13 cellular contexts compared by ENCODE assay signal in genomic region chr7:74312418-74313021, GRCh38. TPM values are rescaled to one million over a fixed set of nuclear protein-coding genes. Genes with fewer than 3 reads are reported as not detected.
DNase-seq lines count a peak whose midpoint lies in the region; TF ChIP-seq lines count a peak whose summit lies in the region.
"Had no signal": no experiment of that assay in that cellular context is flagged by ENCODE, and none has a peak within 500 bp of the region (broad histone marks: within the 10 kb centered on the region; RNA-seq: fewer than 3 reads in every experiment).

No MANE protein-coding gene starts in this region.

- no peak overlapping the region for H2BK120ac ChIP-seq in neuronal stem cell (ENCODE audit: low read depth, low read length)

- TF ChIP-seq CTCF in osteoblast (IDR thresholded peaks at IDR 0.05; ENCODE audit: extremely low read depth, low read depth, low read length), result no peak
- TF ChIP-seq CTCF in mesothelial cell of epicardium (IDR thresholded peaks at IDR 0.05; ENCODE audit: unreplicated experiment), result no peak

- H3K27me3 Mint-ChIP-seq in mesothelial cell of epicardium (ENCODE audit: low read depth), result no peaks in the 10 kb centered on the region

- H3K27ac ChIP-seq in osteoblast (ENCODE audit: low read depth, low read length) (no peak overlapping the region), neuronal stem cell (replicated peaks; ENCODE audit: low read length) (no peak overlapping the region)
- H3K27ac ChIP-seq: testis had no signal

- no peak overlapping the region for H3K18ac ChIP-seq in neuronal stem cell (ENCODE audit: low read length)

- H3K4me3 ChIP-seq in osteoblast (ENCODE audit: insufficient read depth, low read length), result no peak overlapping the region
- no peak overlapping the region for H3K4me3 ChIP-seq in neuronal stem cell (ENCODE audit: low read length in 2 of 2)
- H3K4me3 ChIP-seq: testis had no signal

- no peak overlapping the region for H2AK5ac ChIP-seq in neuronal stem cell (ENCODE audit: low read depth, low read length)

- H3K9me3 Mint-ChIP-seq in mesothelial cell of epicardium, result no peaks in the 10 kb centered on the region

- no peak overlapping the region for H3K4me2 ChIP-seq in osteoblast (ENCODE audit: insufficient read depth, low read length)
- H3K4me2 ChIP-seq in neuronal stem cell (ENCODE audit: insufficient read depth, low read length, poor library complexity, severe bottlenecking), result no peak overlapping the region

- DNase-seq in DMS53 (lab: John Stamatoyannopoulos, UW), result peak; percentile 35
- DNase-seq in DMS53 treated with DMSO at 0.1 percent for 48 hours (lab: John Stamatoyannopoulos, UW; ENCODE audit: unreplicated experiment), result no peak
- peak; percentile 83 for DNase-seq in NCI-H226
- DNase-seq in T47D (ENCODE audit: low read depth in 1 of 2, low spot score in 1 of 2), result peak; percentile 83 to 84
- DNase-seq in osteoblast (ENCODE audit: insufficient read length, low spot score, missing footprints), result peak; percentile 77
- DNase-seq in NCI-H128 (lab: John Stamatoyannopoulos, UW; ENCODE audit: unreplicated experiment), result no peak
- no peak for DNase-seq in neuronal stem cell (ENCODE audit: low spot score)
- no peak for DNase-seq in mesothelial cell of epicardium (ENCODE audit: low spot score in 2 of 2, unreplicated experiment in 2 of 2)
- DNase-seq: erythroblast, HCEC 1CT, Kasumi-1, SHP77 treated with DMSO at 0.1 percent for 48 hours, testis had no signal

- H3K4me3 Mint-ChIP-seq in mesothelial cell of epicardium, result no peak overlapping the region

- no peak overlapping the region for H4K91ac ChIP-seq in neuronal stem cell (ENCODE audit: low read depth, low read length, poor library complexity)

- H3K36me3 Mint-ChIP-seq in mesothelial cell of epicardium, result peaks cover 7% of the 10 kb centered on the region

- H3K36me3 ChIP-seq in osteoblast (ENCODE audit: insufficient read depth, low read length) (peaks cover 7% of the 10 kb centered on the region), neuronal stem cell (replicated peaks in 1 of 2; ENCODE audit: control insufficient read depth in 2 of 2, insufficient read depth in 2 of 2, low read length in 2 of 2) (peaks cover under 1 to 13% of the 10 kb centered on the region in 2 donors)

- no peaks in the 10 kb centered on the region for H3K27me3 ChIP-seq in osteoblast (ENCODE audit: insufficient read depth, low read length)
- H3K27me3 ChIP-seq in neuronal stem cell (ENCODE audit: control insufficient read depth in 3 of 3, insufficient read depth in 3 of 3, low read depth in 1 of 3, low read length in 3 of 3), result no peaks in the 10 kb centered on the region
- H3K27me3 ChIP-seq: testis had no signal

- no peak overlapping the region for H3K23ac ChIP-seq in neuronal stem cell (ENCODE audit: low read depth, low read length, poor library complexity)

- H2BK5ac ChIP-seq in neuronal stem cell (ENCODE audit: low read length), result no peak overlapping the region

- no peak overlapping the region for H3K14ac ChIP-seq in neuronal stem cell (ENCODE audit: low read length)

- no peak overlapping the region for H4K8ac ChIP-seq in neuronal stem cell (ENCODE audit: low read depth, low read length)

- no peak overlapping the region for H2BK15ac ChIP-seq in neuronal stem cell (ENCODE audit: low read length)

- H3K9me3 ChIP-seq in osteoblast (ENCODE audit: low read depth, low read length) (no peaks in the 10 kb centered on the region), neuronal stem cell (replicated peaks in 1 of 2; ENCODE audit: control insufficient read depth in 2 of 2, insufficient read depth in 1 of 2, low read depth in 1 of 2, low read length in 2 of 2) (no peaks in the 10 kb centered on the region)
- H3K9me3 ChIP-seq: testis had no signal

- no peak overlapping the region for H3K27ac Mint-ChIP-seq in mesothelial cell of epicardium

- H2BK12ac ChIP-seq in neuronal stem cell (ENCODE audit: low read length), result no peak overlapping the region

- no peak overlapping the region for H3K9ac ChIP-seq in neuronal stem cell (ENCODE audit: low read depth, low read length, poor library complexity)

- H3K4me1 Mint-ChIP-seq in mesothelial cell of epicardium, result no peaks in the 10 kb centered on the region

- H2AFZ ChIP-seq in osteoblast (ENCODE audit: low read length) (no peak overlapping the region), neuronal stem cell (ENCODE audit: low read length) (no peak overlapping the region)

- H3K4me1 ChIP-seq in osteoblast (ENCODE audit: insufficient read depth, low read length) (no peaks in the 10 kb centered on the region), neuronal stem cell (ENCODE audit: control insufficient read depth in 2 of 2, insufficient read depth in 1 of 2, low read depth in 1 of 2, low read length in 2 of 2) (peaks cover 0 to 3% of the 10 kb centered on the region in 2 donors)
- H3K4me1 ChIP-seq: testis had no signal

- H3K79me2 ChIP-seq in osteoblast (ENCODE audit: insufficient read depth, low read length), result peaks cover 70% of the 10 kb centered on the region

- peaks cover 25% of the 10 kb centered on the region for H4K20me1 ChIP-seq in osteoblast (ENCODE audit: insufficient read depth, low read length)

- in situ Hi-C loops in T47D (cut with HindIII; ENCODE audit: low pct_unique_long_range_greater_than_20kb, low sequenced_read_pairs), result no loop called here

- H3K4ac ChIP-seq in neuronal stem cell (ENCODE audit: low read length), result no peak overlapping the region

- no CpG with 5 or more reads among the region's 16 CpGs for WGBS in neuronal stem cell (ENCODE audit: extremely low coverage in 2 of 2, insufficient read length in 2 of 2, insufficient replicate concordance in 1 of 2), 2 donors

- H3K79me1 ChIP-seq in neuronal stem cell (ENCODE audit: low read depth, low read length), result peaks cover 2% of the 10 kb centered on the region

RNA-seq across cellular contexts. Expression of gene CLIP2, which starts 23.3 kb away (rescaled TPM):
- total RNA-seq in osteoblast (58.3 and 70.9 TPM in 2 replicates), mesothelial cell of epicardium (34.1 to 40.8 TPM (median 40.2 TPM) in 3 replicates)
- 20.1 TPM for polyA plus RNA-seq in neuronal stem cell (2013, experiment 1 of 2)
- 18.7 TPM for polyA plus RNA-seq in neuronal stem cell (2013, experiment 2 of 2)

RNA-seq across cellular contexts. Expression of gene RFC2, which starts 58.3 kb away (rescaled TPM):
- total RNA-seq in osteoblast, result 12.3 and 13.0 TPM in 2 replicates
- 48.8 TPM for polyA plus RNA-seq in neuronal stem cell (2013, experiment 1 of 2)
- 48.1 TPM for polyA plus RNA-seq in neuronal stem cell (2013, experiment 2 of 2)
- 25.8 to 30.0 TPM (median 25.8 TPM) in 3 replicates for total RNA-seq in mesothelial cell of epicardium

Comparison
In these comparisons a context has a peak if more than half of its experiments do, and no peak if none do; other contexts are left out.
1. DNase-seq: peak in DMS53 (single experiment), NCI-H226 (single experiment), T47D (2 of 2) and osteoblast (single experiment); none in DMS53 treated with DMSO at 0.1 percent for 48 hours (single experiment), NCI-H128 (single experiment), neuronal stem cell (single experiment) and mesothelial cell of epicardium (0 of 2).